Comparison of ENCODE assay signal across 28 cellular contexts in genomic region chr2:171470129-171470528, GRCh38.
"Had no signal": no experiment of that assay in that cellular context is flagged by ENCODE, and none has a peak within 500 bp of the region (broad histone marks: within the 10 kb centered on the region; RNA-seq: fewer than 3 reads in every experiment).

No MANE protein-coding gene starts in this region.

- ATAC-seq: naive thymus-derived CD8-positive, alpha-beta T cell; natural killer cell treated with Interleukin-12 subunit alpha and Interleukin-12 subunit beta and Interleukin-15 and Interleukin-18, amount 100 ng/mL, for 72 hours; psoas muscle; right cardiac atrium; sciatic nerve; stimulated activated effector memory CD8-positive, alpha-beta T cell treated with anti-CD3 and anti-CD28 coated beads, Interleukin-12 subunit alpha, Interleukin-12 subunit beta, amount 100 ng/mL, for 72 hours; stimulated activated naive B cell treated with anti-CD40 and anti-IgM and Interleukin-4, amounts not matched to agents 10 μg/mL and 1 μg/mL and 100 μg/mL, for 72 hours; upper lobe of right lung had no signal

- H3K36me3 ChIP-seq: ovary, uterus had no signal

- H3K27me3 ChIP-seq: neutrophil, ovary, spleen, stomach, tibial artery, transverse colon, upper lobe of right lung, uterus had no signal

- H3K4me1 ChIP-seq: parathyroid adenoma, psoas muscle, spleen, stomach, tibial artery, transverse colon, upper lobe of right lung, uterus had no signal

- H3K4me3 ChIP-seq: ovary, psoas muscle, skin epidermis, smooth muscle cell, spleen, stomach, thoracic aorta, tibial artery, transverse colon, upper lobe of right lung, uterus had no signal

- DNase-seq: naive B cell; naive thymus-derived CD8-positive, alpha-beta T cell; nephron progenitor cell; nucleus accumbens; ovary; posterior cingulate gyrus; psoas muscle; right cardiac atrium; spleen; stimulated activated CD4-positive, alpha-beta T cell treated with anti-CD3 and anti-CD28 coated beads, Interleukin-12 subunit alpha, Interleukin-12 subunit beta, amount 100 ng/mL, for 4 hours; stimulated activated CD4-positive, alpha-beta T cell treated with anti-CD3 and anti-CD28 coated beads, Interleukin-1b, Interleukin-23, amount 100 ng/mL, for 48 hours; stimulated activated CD4-positive, alpha-beta T cell treated with anti-CD3 and anti-CD28 coated beads, Interleukin-4, amount 100 ng/mL, for 1 hour; stimulated activated CD4-positive, alpha-beta T cell treated with anti-CD3 and anti-CD28 coated beads, Interleukin-4, amount 100 ng/mL, for 4 hours; stimulated activated naive B cell treated with anti-CD40 and anti-IgM and Interleukin-4, amounts not matched to agents 10 μg/mL and 1 μg/mL and 100 μg/mL, for 72 hours; stimulated activated naive CD4-positive, alpha-beta T cell treated with Interleukin-2 at 50 U/mL for 16 hours; stomach; tibial artery; transverse colon; upper lobe of right lung; uterus had no signal

- H3K27ac ChIP-seq: neutrophil, ovary, parathyroid adenoma, psoas muscle, skin epidermis, spleen, stomach, thoracic aorta, tibial artery, transverse colon, upper lobe of right lung, uterus had no signal

- H2AFZ ChIP-seq: parathyroid adenoma had no signal

- H3K9ac ChIP-seq: parathyroid adenoma had no signal

- H3K9me3 ChIP-seq: neutrophil, ovary, psoas muscle, spleen, stomach, thoracic aorta, tibial artery, transverse colon, upper lobe of right lung, uterus had no signal

- H3K4me2 ChIP-seq: smooth muscle cell had no signal
